In the genomic region with DNA sequence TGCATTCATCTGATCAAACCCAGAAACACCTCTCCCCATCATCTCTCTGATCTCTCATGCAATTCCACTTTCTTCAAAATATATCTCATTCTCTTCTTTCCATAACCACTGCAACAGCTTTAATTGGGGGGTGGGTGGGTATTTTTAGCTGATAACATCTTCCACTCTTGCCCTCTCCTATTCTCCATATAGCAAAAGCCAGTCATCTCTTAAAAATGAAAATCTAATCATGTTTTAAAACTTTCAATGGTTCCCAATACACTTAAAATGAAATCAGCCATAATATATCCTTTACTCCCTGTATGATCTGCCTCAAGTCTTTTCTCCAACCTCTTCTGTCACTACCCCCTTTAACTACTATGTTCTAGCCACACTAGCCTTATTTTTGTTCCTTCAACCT, we compare ENCODE assay signal across 8 cellular contexts. TPM values are rescaled to one million over a fixed set of nuclear protein-coding genes. Genes with fewer than 3 reads are reported as not detected.
DNase-seq lines count a peak whose midpoint lies in the region; ATAC-seq and TF ChIP-seq lines count a peak whose summit lies in the region.

No MANE protein-coding gene starts in this region.

- peak overlapping the region; percentile 97 for H3K9ac ChIP-seq in endodermal cell (ENCODE audit: extremely low read depth, low read length, poor library complexity, severe bottlenecking)

- H3K27me3 Mint-ChIP-seq in Caco-2 (ENCODE audit: insufficient read depth, unreplicated experiment) (no peaks in the 10 kb centered on the region), endodermal cell (ENCODE audit: insufficient read depth) (no peaks in the 10 kb centered on the region)

- H3K4me1 ChIP-seq in Caco-2 (peaks cover 14% of the 10 kb centered on the region; the same call in 1 of the 2 replicates), OCI-LY7 (ENCODE audit: insufficient read depth, low read length, poor library complexity, severe bottlenecking) (peaks cover 27% of the 10 kb centered on the region), endodermal cell (ENCODE audit: control insufficient read depth, insufficient read depth, low read length) (no peaks in the 10 kb centered on the region), ovary (ENCODE audit: insufficient read depth) (peaks cover 8% of the 10 kb centered on the region)

- no peak overlapping the region for H2AFZ ChIP-seq in OCI-LY7 (ENCODE audit: low read length)

- no peak for TF ChIP-seq POLR2A in ovary (IDR thresholded peaks at IDR 0.05)

- no peaks in the 10 kb centered on the region for H3K9me2 ChIP-seq in OCI-LY7 (ENCODE audit: insufficient read depth, low read length)

- peaks cover 95% of the 10 kb centered on the region for H3K79me2 ChIP-seq in OCI-LY7 (ENCODE audit: insufficient read depth, low read depth, low read length)

- H3K4me2 ChIP-seq in OCI-LY7 (ENCODE audit: low read length): peak overlapping the region; percentile 96

- intact Hi-C loops in Caco-2 (cut with micrococcal nuclease; ENCODE audit: unreplicated experiment): loop anchor here (5.0 kb wide), 1 partner anchor 255 kb away; no protein-coding TSS in a partner anchor
- intact Hi-C loops in OCI-LY7 (cut with micrococcal nuclease; ENCODE audit: unreplicated experiment): loop anchor here (5.0 to 10.0 kb wide), 3 partner anchors 50 to 458 kb away; partner anchors contain the start of genes ABI1, ANKRD26 and PDSS1
- intact Hi-C loops in ovary (cut with DNase I): loop anchor here in 1 of 4 donors (5.0 kb wide), 1 partner anchor 90 kb away; the partner anchor contains the start of gene ACBD5

- no peak for TF ChIP-seq CTCF in Caco-2 (IDR thresholded peaks at IDR 0.05; ENCODE audit: insufficient read depth in 1 of 2, low read depth in 1 of 2, low read length in 1 of 2, severe bottlenecking in 1 of 2, unreplicated experiment in 1 of 2)
- no peak for TF ChIP-seq CTCF in OCI-LY7 (conservative IDR thresholded peaks at IDR 0.05; ENCODE audit: low read length)
- no peak for TF ChIP-seq CTCF in endodermal cell (conservative IDR thresholded peaks at IDR 0.05)
- no peak for TF ChIP-seq CTCF in ovary (IDR thresholded peaks at IDR 0.05)

- DNase-seq in Caco-2 (no peak), OCI-LY7 (ENCODE audit: low spot score) (no peak), endodermal cell (no peak), ovary (no peak), DMS53 treated with DMSO at 0.1 percent for 48 hours (lab: John Stamatoyannopoulos, UW; ENCODE audit: unreplicated experiment) (no peak), NCI-H1092 (lab: John Stamatoyannopoulos, UW) (no peak)

- H3K4me3 ChIP-seq in Caco-2 (ENCODE audit: low read depth, low read length): peak overlapping the region; percentile 52
- peak overlapping the region; percentile 96 for H3K4me3 ChIP-seq in OCI-LY7 (ENCODE audit: low read depth, low read length, poor library complexity, severe bottlenecking)
- H3K4me3 ChIP-seq in endodermal cell (ENCODE audit: low read length): peak overlapping the region; percentile 98
- H3K4me3 ChIP-seq in ovary: peak overlapping the region; percentile 70

- CTCF ChIA-PET in Caco-2 (lab: Charles Lee): no interaction called here
- CTCF ChIA-PET in OCI-LY7 (lab: Charles Lee; ENCODE audit: unreplicated experiment): no interaction called here

- ATAC-seq in GM19463 (IDR thresholded peaks at IDR 0.05; ENCODE audit: unreplicated experiment) (no peak), GM19023 (IDR thresholded peaks at IDR 0.05; ENCODE audit: unreplicated experiment) (no peak)

- peak overlapping the region; percentile 99 for H3K4me3 Mint-ChIP-seq in Caco-2 (ENCODE audit: unreplicated experiment)
- H3K4me3 Mint-ChIP-seq in endodermal cell: peak overlapping the region; percentile 100

- POLR2A ChIA-PET in Caco-2 (lab: Charles Lee) (no interaction called here), OCI-LY7 (lab: Charles Lee) (interaction anchor here (0.6 to 1.6 kb wide), 4 partner anchors 9 to 961 kb away, joined by 3 to 6 read pairs (median 3); no protein-coding TSS in a partner anchor)

- BruUV-seq in Caco-2 (replicated peaks; lab: Mats Ljungman, UMichigan) (no TSS peak), OCI-LY7 (replicated peaks; lab: Mats Ljungman, UMichigan) (no TSS peak)

- peaks cover 26% of the 10 kb centered on the region for H4K20me1 ChIP-seq in OCI-LY7 (ENCODE audit: insufficient read depth, low read length)

- H3K27ac ChIP-seq in OCI-LY7 (ENCODE audit: low read depth, low read length, poor library complexity, severe bottlenecking): no peak overlapping the region
- no peak overlapping the region for H3K27ac ChIP-seq in endodermal cell (ENCODE audit: low read depth, low read length)
- no peak overlapping the region for H3K27ac ChIP-seq in ovary

- H3K36me3 Mint-ChIP-seq in Caco-2 (ENCODE audit: insufficient read depth, unreplicated experiment) (peaks cover 82% of the 10 kb centered on the region), endodermal cell (ENCODE audit: low read depth) (peaks cover 34% of the 10 kb centered on the region)

- H3K27me3 ChIP-seq in Caco-2 (replicated peaks; ENCODE audit: control insufficient read depth, insufficient read depth, low read length) (no peaks in the 10 kb centered on the region), endodermal cell (ENCODE audit: control insufficient read depth, insufficient read depth, low read length, poor library complexity, severe bottlenecking) (no peaks in the 10 kb centered on the region), ovary (no peaks in the 10 kb centered on the region)

- H3K27ac Mint-ChIP-seq in Caco-2 (ENCODE audit: unreplicated experiment) (peak overlapping the region; percentile 100), endodermal cell (no peak overlapping the region)

- TF ChIP-seq EP300 in ovary (IDR thresholded peaks at IDR 0.05): no peak

- H3K9me3 ChIP-seq in Caco-2 (no peaks in the 10 kb centered on the region), OCI-LY7 (ENCODE audit: low read length) (no peaks in the 10 kb centered on the region), endodermal cell (ENCODE audit: control insufficient read depth, low read length) (no peaks in the 10 kb centered on the region), ovary (no peaks in the 10 kb centered on the region)

- peaks cover 27% of the 10 kb centered on the region for H3K4me1 Mint-ChIP-seq in Caco-2 (ENCODE audit: low read depth, unreplicated experiment)
- H3K4me1 Mint-ChIP-seq in endodermal cell: peaks cover 19% of the 10 kb centered on the region

- H3K36me3 ChIP-seq in Caco-2 (ENCODE audit: control insufficient read depth, insufficient read depth, low read length) (no peaks in the 10 kb centered on the region), OCI-LY7 (ENCODE audit: insufficient read depth, low read length) (peaks cover 55% of the 10 kb centered on the region), endodermal cell (ENCODE audit: control insufficient read depth, insufficient read depth, low read length) (peaks cover 29% of the 10 kb centered on the region), ovary (no peaks in the 10 kb centered on the region)

- H3K9me3 Mint-ChIP-seq in Caco-2 (ENCODE audit: unreplicated experiment): no peaks in the 10 kb centered on the region
- no peaks in the 10 kb centered on the region for H3K9me3 Mint-ChIP-seq in endodermal cell

RNA-seq across cellular contexts. Expression of gene YME1L1, which starts 1.5 kb away (rescaled TPM):
- total RNA-seq in Caco-2 (2022) (200 and 203 TPM in 2 replicates), OCI-LY7 (2022) (113 and 115 TPM in 2 replicates), endodermal cell (100 to 1,000 TPM; 109 to 110 TPM), ovary (100 to 1,000 TPM in 1 of 7 donors, 10 to 100 TPM in 6; 42.8 to 103 (median 78.9) TPM)
- 59.7 and 62.3 TPM in 2 replicates for total RNA-seq in OCI-LY7 (2014; rRNA removed; shearing (Covaris generic))
- 109 TPM for polyA plus RNA-seq in endodermal cell (2013, experiment 1 of 2)
- polyA plus RNA-seq in endodermal cell (2013, experiment 2 of 2): 105 TPM
- 10 to 100 TPM; 45.3 to 86.9 TPM for polyA plus RNA-seq in ovary

RNA-seq across cellular contexts. Expression of gene MASTL, which starts 2.5 kb away (rescaled TPM):
- total RNA-seq in Caco-2 (2022): 40.2 and 40.5 TPM in 2 replicates
- 42.2 and 44.0 TPM in 2 replicates for total RNA-seq in OCI-LY7 (2014; rRNA removed; shearing (Covaris generic))
- total RNA-seq in OCI-LY7 (2022): 40.1 and 48.7 TPM in 2 replicates
- total RNA-seq in endodermal cell: 10 to 100 TPM; 30.3 to 50.2 TPM
- 35.4 TPM for polyA plus RNA-seq in endodermal cell (2013, experiment 1 of 2)
- polyA plus RNA-seq in endodermal cell (2013, experiment 2 of 2): 35.0 TPM
- total RNA-seq in ovary: 1 to 10 TPM; 2.8 to 7.5 (median 5.2) TPM
- 1 to 10 TPM; 3.8 to 6.3 TPM for polyA plus RNA-seq in ovary

RNA-seq across cellular contexts. Expression of gene ANKRD26, which starts 52.4 kb away (rescaled TPM):
- total RNA-seq in Caco-2 (2022) (16.2 and 17.5 TPM in 2 replicates), OCI-LY7 (2022) (13.8 and 17.6 TPM in 2 replicates), endodermal cell (10 to 100 TPM; 15.8 to 18.9 TPM), ovary (10 to 100 TPM in 2 of 7 donors, 1 to 10 TPM in 5; 7.1 to 12.1 (median 8.8) TPM)
- 8.6 and 9.1 TPM in 2 replicates for total RNA-seq in OCI-LY7 (2014; rRNA removed; shearing (Covaris generic))
- 10.7 TPM for polyA plus RNA-seq in endodermal cell (2013, experiment 1 of 2)
- polyA plus RNA-seq in endodermal cell (2013, experiment 2 of 2): 12.9 TPM
- 1 to 10 TPM; 2.2 to 3.5 TPM for polyA plus RNA-seq in ovary
